In genomic region chr12:57109207-57110160, GRCh38 we compare ENCODE assay signal across 9 cellular contexts. TPM values are rescaled to one million over a fixed set of nuclear protein-coding genes. Genes with fewer than 3 reads are reported as not detected.
DNase-seq lines count a peak whose midpoint lies in the region; ATAC-seq and TF ChIP-seq lines count a peak whose summit lies in the region.
"Had no signal": no experiment of that assay in that cellular context is flagged by ENCODE, and none has a peak within 500 bp of the region (broad histone marks: within the 10 kb centered on the region; RNA-seq: fewer than 3 reads in every experiment).

No MANE protein-coding gene starts in this region.

- peak overlapping the region; percentile 97 for H3K27ac Mint-ChIP-seq in activated naive CD8-positive, alpha-beta T cell treated with anti-CD3 and anti-CD28 coated beads, Interleukin-2, amount 10 ng/mL, durations not matched to agents 7 days and 5 days

- peak; percentile 78 for DNase-seq in NCI-H82 (lab: John Stamatoyannopoulos, UW)
- DNase-seq in NCI-H82 treated with DMSO at 0.1 percent for 48 hours (lab: John Stamatoyannopoulos, UW; ENCODE audit: unreplicated experiment): no peak
- no peak for DNase-seq in activated naive CD8-positive, alpha-beta T cell treated with anti-CD3 and anti-CD28 coated beads, Interleukin-2, amount 10 ng/mL, durations not matched to agents 7 days and 5 days
- DNase-seq in kidney epithelial cell (ENCODE audit: low read depth): no peak
- no peak for DNase-seq in HuH-7.5 (ENCODE audit: low spot score)
- no peak for DNase-seq in sciatic nerve (ENCODE audit: low spot score)

- peaks cover 25% of the 10 kb centered on the region for H3K36me3 Mint-ChIP-seq in activated naive CD8-positive, alpha-beta T cell treated with anti-CD3 and anti-CD28 coated beads, Interleukin-2, amount 10 ng/mL, durations not matched to agents 7 days and 5 days

- no peaks in the 10 kb centered on the region for H3K27me3 Mint-ChIP-seq in activated naive CD8-positive, alpha-beta T cell treated with anti-CD3 and anti-CD28 coated beads, Interleukin-2, amount 10 ng/mL, durations not matched to agents 7 days and 5 days

- intact Hi-C loops in sciatic nerve (cut with DNase I): loop anchor here (5.0 kb wide), 1 partner anchor 37 kb away; no protein-coding TSS in a partner anchor

- no peak for ATAC-seq in activated naive CD8-positive, alpha-beta T cell treated with anti-CD3 and anti-CD28 coated beads, Interleukin-2, amount 10 ng/mL, durations not matched to agents 7 days and 5 days (ENCODE audit: low read depth)
- ATAC-seq in GM21528 (IDR thresholded peaks at IDR 0.05; ENCODE audit: low FRiP score, unreplicated experiment) (no peak), sciatic nerve (no peak)

- POLR2A ChIA-PET in activated naive CD8-positive, alpha-beta T cell treated with anti-CD3 and anti-CD28 coated beads, Interleukin-2, amount 10 ng/mL, durations not matched to agents 7 days and 5 days (lab: Charles Lee): interaction anchor here (1.2 to 5.2 kb wide), 8 partner anchors 12 to 422 kb away, joined by 3 to 166 read pairs (median 36); partner anchors contain the start of genes NAB2, NEMP1 and PTGES3

- peak overlapping the region; percentile 69 for H3K4me3 ChIP-seq in kidney epithelial cell (ENCODE audit: low read depth, low read length)
- peak overlapping the region; percentile 78 to 98 (median 94) for H3K4me3 ChIP-seq in subcutaneous abdominal adipose tissue (ENCODE audit: low read depth in 1 of 5, low read length in 5 of 5)

- H3K9me3 ChIP-seq in subcutaneous abdominal adipose tissue (ENCODE audit: control insufficient read depth in 5 of 5, low read length in 5 of 5): no peaks in the 10 kb centered on the region

- no peak for TF ChIP-seq CTCF in kidney epithelial cell (IDR thresholded peaks at IDR 0.05; ENCODE audit: insufficient read depth, low read length, poor library complexity, severe bottlenecking)

- peaks cover 7 to 46% (median 43%) of the 10 kb centered on the region in 5 donors for H3K4me1 ChIP-seq in subcutaneous abdominal adipose tissue (ENCODE audit: control insufficient read depth in 5 of 5, insufficient read depth in 5 of 5, low read length in 5 of 5)

- H3K36me3 ChIP-seq in kidney epithelial cell (ENCODE audit: control insufficient read depth, insufficient read depth, low read length) (peaks cover 1% of the 10 kb centered on the region), subcutaneous abdominal adipose tissue (ENCODE audit: control insufficient read depth in 5 of 5, insufficient read depth in 5 of 5, low read length in 5 of 5) (peaks cover 0 to 41% (median 37%) of the 10 kb centered on the region in 5 donors)

- H3K9me3 Mint-ChIP-seq in activated naive CD8-positive, alpha-beta T cell treated with anti-CD3 and anti-CD28 coated beads, Interleukin-2, amount 10 ng/mL, durations not matched to agents 7 days and 5 days: no peaks in the 10 kb centered on the region

- H3K27me3 ChIP-seq in kidney epithelial cell (ENCODE audit: control insufficient read depth, insufficient read depth, low read length) (no peaks in the 10 kb centered on the region), subcutaneous abdominal adipose tissue (ENCODE audit: control insufficient read depth in 5 of 5, insufficient read depth in 4 of 5, low read length in 5 of 5) (no peaks in the 10 kb centered on the region)

- H3K4me3 Mint-ChIP-seq in activated naive CD8-positive, alpha-beta T cell treated with anti-CD3 and anti-CD28 coated beads, Interleukin-2, amount 10 ng/mL, durations not matched to agents 7 days and 5 days: peak overlapping the region; percentile 94

- H3K4me1 Mint-ChIP-seq in activated naive CD8-positive, alpha-beta T cell treated with anti-CD3 and anti-CD28 coated beads, Interleukin-2, amount 10 ng/mL, durations not matched to agents 7 days and 5 days: peaks cover 48% of the 10 kb centered on the region

- peak overlapping the region; percentile 100 for H3K27ac ChIP-seq in subcutaneous abdominal adipose tissue (ENCODE audit: low read depth, low read length)

- H3K9ac ChIP-seq in subcutaneous abdominal adipose tissue (ENCODE audit: low read length in 5 of 5): peak overlapping the region in 4 of 5 donors; percentile 44 to 96 (median 94)

RNA-seq across cellular contexts. Expression of gene STAT6, which starts 1.7 kb away (rescaled TPM):
- 100 to 1,000 TPM; 251 to 263 TPM for total RNA-seq in activated naive CD8-positive, alpha-beta T cell treated with anti-CD3 and anti-CD28 coated beads, Interleukin-2, amount 10 ng/mL, durations not matched to agents 7 days and 5 days
- 66.4 and 67.8 TPM in 2 replicates for total RNA-seq in kidney epithelial cell
- total RNA-seq in sciatic nerve: 187 TPM

RNA-seq across cellular contexts. Expression of gene LRP1, which starts 18.8 kb away (rescaled TPM):
- total RNA-seq in activated naive CD8-positive, alpha-beta T cell treated with anti-CD3 and anti-CD28 coated beads, Interleukin-2, amount 10 ng/mL, durations not matched to agents 7 days and 5 days: 1 to 10 TPM; 4.9 to 6.1 TPM
- total RNA-seq in kidney epithelial cell: 40.2 and 53.6 TPM in 2 replicates
- total RNA-seq in sciatic nerve: 760 TPM

RNA-seq across cellular contexts. Expression of gene NAB2, which starts 20.6 kb away (rescaled TPM):
- 10 to 100 TPM; 13.1 to 16.1 TPM for total RNA-seq in activated naive CD8-positive, alpha-beta T cell treated with anti-CD3 and anti-CD28 coated beads, Interleukin-2, amount 10 ng/mL, durations not matched to agents 7 days and 5 days
- total RNA-seq in kidney epithelial cell: 28.6 and 32.0 TPM in 2 replicates
- total RNA-seq in sciatic nerve: 52.7 TPM

RNA-seq across cellular contexts. Expression of gene NEMP1, which starts 30.9 kb away (rescaled TPM):
- total RNA-seq in activated naive CD8-positive, alpha-beta T cell treated with anti-CD3 and anti-CD28 coated beads, Interleukin-2, amount 10 ng/mL, durations not matched to agents 7 days and 5 days: 10 to 100 TPM; 52.9 to 59.6 TPM
- 6.1 and 7.9 TPM in 2 replicates for total RNA-seq in kidney epithelial cell
- total RNA-seq in sciatic nerve: 13.1 TPM

RNA-seq across cellular contexts. Expression of gene LRP1-AS, which starts 37.9 kb away (rescaled TPM):
- total RNA-seq in activated naive CD8-positive, alpha-beta T cell treated with anti-CD3 and anti-CD28 coated beads, Interleukin-2, amount 10 ng/mL, durations not matched to agents 7 days and 5 days: not detected
- not detected in 2 replicates for total RNA-seq in kidney epithelial cell
- not detected for total RNA-seq in sciatic nerve
- total RNA-seq: A172 had no signal

Comparison
In these comparisons a context has a peak if more than half of its experiments do, and no peak if none do; other contexts are left out.
1. RNA of gene LRP1, which starts 18.8 kb away (total RNA-seq): 760 TPM in sciatic nerve (single experiment); 40.2 to 53.6 TPM in kidney epithelial cell and 4.9 to 6.1 TPM in activated naive CD8-positive, alpha-beta T cell treated with anti-CD3 and anti-CD28 coated beads, Interleukin-2, amount 10 ng/mL, durations not matched to agents 7 days and 5 days; every median in the first group is over 10 times any median in the second.